Comparison of ENCODE assay signal across 11 cellular contexts in genomic region chr11:72807021-72807693, GRCh38. TPM values are rescaled to one million over a fixed set of nuclear protein-coding genes. Genes with fewer than 3 reads are reported as not detected.
DNase-seq lines count a peak whose midpoint lies in the region; ATAC-seq and TF ChIP-seq lines count a peak whose summit lies in the region.
"Had no signal": no experiment of that assay in that cellular context is flagged by ENCODE, and none has a peak within 500 bp of the region (broad histone marks: within the 10 kb centered on the region; RNA-seq: fewer than 3 reads in every experiment).

No MANE protein-coding gene starts in this region.

- peaks cover 43% of the 10 kb centered on the region for H3K4me1 ChIP-seq in BLaER1
- no peaks in the 10 kb centered on the region for H3K4me1 ChIP-seq in fibroblast of lung (ENCODE audit: control insufficient read depth, extremely low read depth, insufficient read depth, low read length)

- H3K9ac ChIP-seq in BLaER1, result no peak overlapping the region
- H3K9ac ChIP-seq in fibroblast of lung (ENCODE audit: insufficient read depth, low read length), result no peak overlapping the region

- H3K4me3 Mint-ChIP-seq in natural killer cell, result no peak overlapping the region
- H3K4me3 Mint-ChIP-seq: CD4-positive, alpha-beta memory T cell had no signal

- H3K4me2 ChIP-seq in BLaER1 (peak overlapping the region; percentile 44; the same call in 1 of the 2 replicates), fibroblast of lung (ENCODE audit: extremely low read depth, insufficient read depth, low read length) (no peak overlapping the region)

- H3K4me3 ChIP-seq in BLaER1 (no peak overlapping the region), fibroblast of lung (replicated peaks in 1 of 4; ENCODE audit: control extremely low read depth in 1 of 4, insufficient read depth in 1 of 4, low read depth in 3 of 4, low read length in 4 of 4) (no peak overlapping the region)

- peaks cover 4% of the 10 kb centered on the region for H3K79me2 ChIP-seq in fibroblast of lung (ENCODE audit: control insufficient read depth, insufficient read depth, low read length)

- H3K27ac ChIP-seq in BLaER1 (no peak overlapping the region), fibroblast of lung (ENCODE audit: insufficient read depth, low read length) (no peak overlapping the region)

- no peaks in the 10 kb centered on the region for H3K36me3 Mint-ChIP-seq in natural killer cell

- H4K20me1 ChIP-seq in BLaER1, result peaks cover 18% of the 10 kb centered on the region; the same call in 1 of the 2 replicates
- no peaks in the 10 kb centered on the region for H4K20me1 ChIP-seq in fibroblast of lung (ENCODE audit: control insufficient read depth, extremely low read depth, insufficient read depth, low read length)

- intact Hi-C loops in natural killer cell (cut with micrococcal nuclease), result no loop called here

- no peaks in the 10 kb centered on the region for H3K27me3 Mint-ChIP-seq in natural killer cell (ENCODE audit: low read depth in 2 of 2)
- H3K27me3 Mint-ChIP-seq: CD4-positive, alpha-beta memory T cell had no signal

- DNase-seq in NOMO-1 treated with DMSO at 0.1 percent for 48 hours (lab: John Stamatoyannopoulos, UW; ENCODE audit: unreplicated experiment) (peak; percentile 92), fibroblast of lung (ENCODE audit: low read depth in 2 of 2) (peak; percentile 53 to 60), natural killer cell (no peak), germinal center (ENCODE audit: low spot score) (no peak), SW480 (ENCODE audit: low spot score) (no peak)
- DNase-seq in stimulated activated CD4-positive, alpha-beta T cell treated with anti-CD3 and anti-CD28 coated beads, Interleukin-2, amount 100 ng/mL, for 24 hours, result no peak
- DNase-seq: CD4-positive, alpha-beta memory T cell; NCI-H446; SW 1271 had no signal

- no peak overlapping the region for H2AFZ ChIP-seq in fibroblast of lung (ENCODE audit: low read length)

- peak overlapping the region; percentile 61 to 78 for H3K27ac Mint-ChIP-seq in natural killer cell

- TF ChIP-seq CTCF in fibroblast of lung (conservative IDR thresholded peaks at IDR 0.05 in 1 of 2, IDR thresholded peaks at IDR 0.05 in 1 of 2; ENCODE audit: low read depth in 1 of 2, low read length in 2 of 2) (no peak), natural killer cell (IDR thresholded peaks at IDR 0.05) (no peak)

- H3K27me3 ChIP-seq in BLaER1, result no peaks in the 10 kb centered on the region
- no peaks in the 10 kb centered on the region for H3K27me3 ChIP-seq in fibroblast of lung (ENCODE audit: control insufficient read depth, insufficient read depth, low read length)

- H3K9me3 Mint-ChIP-seq in natural killer cell, result no peaks in the 10 kb centered on the region
- H3K9me3 Mint-ChIP-seq: CD4-positive, alpha-beta memory T cell had no signal

- peaks cover 16 to 28% of the 10 kb centered on the region in 2 donors for H3K4me1 Mint-ChIP-seq in natural killer cell

- ATAC-seq in natural killer cell, result peak; percentile 74 to 79 (median 75)
- no peak for ATAC-seq in GM19397 (IDR thresholded peaks at IDR 0.05; ENCODE audit: unreplicated experiment)

- H3K36me3 ChIP-seq in BLaER1, result peaks cover 34% of the 10 kb centered on the region
- H3K36me3 ChIP-seq in fibroblast of lung (ENCODE audit: control insufficient read depth, insufficient read depth, low read length), result no peaks in the 10 kb centered on the region

- H3K9me3 ChIP-seq in BLaER1 (no peaks in the 10 kb centered on the region), fibroblast of lung (ENCODE audit: control insufficient read depth, insufficient read depth, low read depth, low read length) (no peaks in the 10 kb centered on the region)

RNA-seq across cellular contexts. Expression of gene ATG16L2, which starts 7.1 kb away (rescaled TPM):
- total RNA-seq in fibroblast of lung (5.6 and 8.8 TPM in 2 replicates), natural killer cell (100 to 1,000 TPM; 172 to 190 (median 179) TPM)
- polyA plus RNA-seq in fibroblast of lung, result 3.3 and 3.8 TPM in 2 replicates
- polyA plus RNA-seq in fibroblast of lung (2012), result 2.2 and 4.3 TPM in 2 replicates
- 4.7 and 10.6 TPM in 2 replicates for polyA minus RNA-seq in fibroblast of lung (ENCODE audit: low replicate concordance)

RNA-seq across cellular contexts. Expression of gene STARD10, which starts 13.3 kb away (rescaled TPM):
- total RNA-seq in fibroblast of lung, result 32.0 and 38.3 TPM in 2 replicates
- 11.4 and 20.7 TPM in 2 replicates for polyA plus RNA-seq in fibroblast of lung
- 11.3 and 22.7 TPM in 2 replicates for polyA plus RNA-seq in fibroblast of lung (2012)
- 38.3 and 67.4 TPM in 2 replicates for polyA minus RNA-seq in fibroblast of lung (ENCODE audit: low replicate concordance)
- 10 to 100 TPM; 10.9 to 17.3 (median 11.7) TPM for total RNA-seq in natural killer cell

RNA-seq across cellular contexts. Expression of gene ARAP1, which starts 54.9 kb away (rescaled TPM):
- total RNA-seq in fibroblast of lung, result 97.3 and 113 TPM in 2 replicates
- polyA plus RNA-seq in fibroblast of lung, result 32.8 and 41.8 TPM in 2 replicates
- polyA plus RNA-seq in fibroblast of lung (2012), result 42.6 and 45.5 TPM in 2 replicates
- polyA minus RNA-seq in fibroblast of lung (ENCODE audit: low replicate concordance), result 96.3 and 130 TPM in 2 replicates
- total RNA-seq in natural killer cell, result 100 to 1,000 TPM; 293 to 327 (median 296) TPM

Comparison
In these comparisons a context has a peak if more than half of its experiments do, and no peak if none do; other contexts are left out.
1. DNase-seq: peak in NOMO-1 treated with DMSO at 0.1 percent for 48 hours (single experiment) and fibroblast of lung (2 of 2); none in natural killer cell (single experiment), germinal center (single experiment), stimulated activated CD4-positive, alpha-beta T cell treated with anti-CD3 and anti-CD28 coated beads, Interleukin-2, amount 100 ng/mL, for 24 hours (0 of 2) and SW480 (single experiment).
2. RNA of gene ATG16L2, which starts 7.1 kb away (total RNA-seq): 172 to 190 TPM in natural killer cell; 5.6 to 8.8 TPM in fibroblast of lung; every median in the first group is over 10 times any median in the second.